ENCODE assay signal across 18 cellular contexts in genomic region chr15:60568883-60569495, GRCh38.
A peak's percentile ranks its signal among the peaks of the same experiment; 100 is the strongest.
DNase-seq lines count a peak whose midpoint lies in the region; ATAC-seq and TF ChIP-seq lines count a peak whose summit lies in the region.
"Had no signal": no experiment of that assay in that cellular context is flagged by ENCODE, and none has a peak within 500 bp of the region (broad histone marks: within the 10 kb centered on the region; RNA-seq: fewer than 3 reads in every experiment).

No MANE protein-coding gene starts in this region.

- no peaks in the 10 kb centered on the region for H3K79me2 ChIP-seq in DOHH2 (ENCODE audit: control insufficient read depth, low read length)

- no peak overlapping the region for H3K27ac ChIP-seq in DOHH2 (ENCODE audit: low read depth, low read length)
- peak overlapping the region; percentile 71 for H3K27ac ChIP-seq in HUES48 (ENCODE audit: low read depth, low read length)
- H3K27ac ChIP-seq: body of pancreas, SK-N-MC, VCaP had no signal

- peak overlapping the region; percentile 89 for H3K4me3 Mint-ChIP-seq in activated T-helper 17 cell treated with anti-CD3 and anti-CD28 coated beads, Interleukin-2, amount 50 U/mL, for 72 hours
- H3K4me3 Mint-ChIP-seq in natural killer cell treated with Interleukin-12 subunit alpha and Interleukin-12 subunit beta and Interleukin-15 and Interleukin-18, amount 100 ng/mL, for 72 hours, result peak overlapping the region; percentile 80
- H3K4me3 Mint-ChIP-seq: dendritic cell treated with granulocyte-macrophage colony-stimulating factor and Interleukin-4, amounts not matched to agents 40 ng/mL and 50 ng/mL, for 4 days had no signal

- no peak overlapping the region for H3K9ac ChIP-seq in HUES48 (ENCODE audit: low read depth, low read length)

- H3K4me1 ChIP-seq in DOHH2 (ENCODE audit: control insufficient read depth, low read length) (peaks cover 14% of the 10 kb centered on the region), HUES48 (ENCODE audit: control insufficient read depth, insufficient read depth, low read length) (peaks cover 38% of the 10 kb centered on the region)

- H4K20me1 ChIP-seq in DOHH2 (ENCODE audit: control insufficient read depth, insufficient read depth, low read depth, low read length), result no peaks in the 10 kb centered on the region

- TF ChIP-seq CTCF in DOHH2 (IDR thresholded peaks at IDR 0.05; ENCODE audit: low read depth, low read length, poor library complexity, severe bottlenecking), result no peak

- H3K9me3 Mint-ChIP-seq in activated T-helper 17 cell treated with anti-CD3 and anti-CD28 coated beads, Interleukin-2, amount 50 U/mL, for 72 hours, result no peaks in the 10 kb centered on the region
- H3K9me3 Mint-ChIP-seq in natural killer cell treated with Interleukin-12 subunit alpha and Interleukin-12 subunit beta and Interleukin-15 and Interleukin-18, amount 100 ng/mL, for 72 hours, result no peaks in the 10 kb centered on the region
- H3K9me3 Mint-ChIP-seq: dendritic cell treated with granulocyte-macrophage colony-stimulating factor and Interleukin-4, amounts not matched to agents 40 ng/mL and 50 ng/mL, for 4 days had no signal

- peak; percentile 8 for ATAC-seq in activated T-helper 17 cell treated with anti-CD3 and anti-CD28 coated beads, Interleukin-2, amount 50 U/mL, for 72 hours (replicated peaks)
- peak; percentile 36 to 66 for ATAC-seq in natural killer cell treated with Interleukin-12 subunit alpha and Interleukin-12 subunit beta and Interleukin-15 and Interleukin-18, amount 100 ng/mL, for 72 hours
- ATAC-seq in HG02852 (IDR thresholded peaks at IDR 0.05; ENCODE audit: unreplicated experiment), result no peak
- ATAC-seq in GM21723 (IDR thresholded peaks at IDR 0.05; ENCODE audit: unreplicated experiment), result no peak
- ATAC-seq: body of pancreas, left cardiac atrium had no signal

- H3K4me2 ChIP-seq in DOHH2 (ENCODE audit: low read length), result peak overlapping the region; percentile 34

- H3K27me3 ChIP-seq in DOHH2 (ENCODE audit: control insufficient read depth, low read length) (peaks cover 42% of the 10 kb centered on the region), HUES48 (ENCODE audit: control insufficient read depth, insufficient read depth, low read length) (no peaks in the 10 kb centered on the region)
- H3K27me3 ChIP-seq: body of pancreas, testis had no signal

- H3K9me2 ChIP-seq in DOHH2 (replicated peaks; ENCODE audit: control insufficient read depth, low read length), result no peaks in the 10 kb centered on the region

- H3K4me3 ChIP-seq in DOHH2 (ENCODE audit: low read length), result no peak overlapping the region
- no peak overlapping the region for H3K4me3 ChIP-seq in HUES48 (ENCODE audit: low read depth, low read length)
- H3K4me3 ChIP-seq: body of pancreas, prostate gland, SK-N-MC, testis had no signal

- no peak for DNase-seq in natural killer cell treated with Interleukin-12 subunit alpha and Interleukin-12 subunit beta and Interleukin-15 and Interleukin-18, amount 100 ng/mL, for 72 hours (ENCODE audit: low spot score)
- no peak for DNase-seq in middle frontal gyrus (ENCODE audit: extremely low spot score, low spot score)
- DNase-seq: body of pancreas; C1 segment of cervical spinal cord; EL; left cardiac atrium; NCI-H345; stimulated activated CD4-positive, alpha-beta T cell treated with anti-CD3 and anti-CD28 coated beads, Interleukin-15, amount 100 ng/mL, for 24 hours; testis had no signal

- H3K27me3 Mint-ChIP-seq in activated T-helper 17 cell treated with anti-CD3 and anti-CD28 coated beads, Interleukin-2, amount 50 U/mL, for 72 hours, result no peaks in the 10 kb centered on the region
- H3K27me3 Mint-ChIP-seq in natural killer cell treated with Interleukin-12 subunit alpha and Interleukin-12 subunit beta and Interleukin-15 and Interleukin-18, amount 100 ng/mL, for 72 hours, result no peaks in the 10 kb centered on the region
- H3K27me3 Mint-ChIP-seq: dendritic cell treated with granulocyte-macrophage colony-stimulating factor and Interleukin-4, amounts not matched to agents 40 ng/mL and 50 ng/mL, for 4 days had no signal

- no peaks in the 10 kb centered on the region for H3F3A ChIP-seq in DOHH2 (ENCODE audit: control insufficient read depth, insufficient read depth)

- H3K27ac Mint-ChIP-seq in activated T-helper 17 cell treated with anti-CD3 and anti-CD28 coated beads, Interleukin-2, amount 50 U/mL, for 72 hours, result peak overlapping the region; percentile 98
- peak overlapping the region; percentile 93 to 94 for H3K27ac Mint-ChIP-seq in natural killer cell treated with Interleukin-12 subunit alpha and Interleukin-12 subunit beta and Interleukin-15 and Interleukin-18, amount 100 ng/mL, for 72 hours
- H3K27ac Mint-ChIP-seq: dendritic cell treated with granulocyte-macrophage colony-stimulating factor and Interleukin-4, amounts not matched to agents 40 ng/mL and 50 ng/mL, for 4 days had no signal

- H3K36me3 ChIP-seq in DOHH2 (ENCODE audit: control insufficient read depth, low read length), result no peaks in the 10 kb centered on the region
- H3K36me3 ChIP-seq in HUES48 (ENCODE audit: control insufficient read depth, insufficient read depth, low read length), result no peaks in the 10 kb centered on the region
- H3K36me3 ChIP-seq: prostate gland had no signal

- peaks cover 79% of the 10 kb centered on the region for H3K4me1 Mint-ChIP-seq in activated T-helper 17 cell treated with anti-CD3 and anti-CD28 coated beads, Interleukin-2, amount 50 U/mL, for 72 hours
- H3K4me1 Mint-ChIP-seq in natural killer cell treated with Interleukin-12 subunit alpha and Interleukin-12 subunit beta and Interleukin-15 and Interleukin-18, amount 100 ng/mL, for 72 hours (ENCODE audit: low read depth in 2 of 2), result peaks cover 82 to 91% of the 10 kb centered on the region in 2 donors

- H3K9me3 ChIP-seq in DOHH2 (ENCODE audit: control insufficient read depth, insufficient read depth, low read length) (no peaks in the 10 kb centered on the region), HUES48 (ENCODE audit: control insufficient read depth, insufficient read depth, low read length) (no peaks in the 10 kb centered on the region)
- H3K9me3 ChIP-seq: body of pancreas, prostate gland, testis had no signal

- H3K36me3 Mint-ChIP-seq in activated T-helper 17 cell treated with anti-CD3 and anti-CD28 coated beads, Interleukin-2, amount 50 U/mL, for 72 hours (ENCODE audit: low read depth), result peaks cover 98% of the 10 kb centered on the region
- peaks cover 24% of the 10 kb centered on the region for H3K36me3 Mint-ChIP-seq in natural killer cell treated with Interleukin-12 subunit alpha and Interleukin-12 subunit beta and Interleukin-15 and Interleukin-18, amount 100 ng/mL, for 72 hours

Comparison
In these comparisons a context has a peak if more than half of its experiments do, and no peak if none do; other contexts are left out.
1. ATAC-seq: peak in activated T-helper 17 cell treated with anti-CD3 and anti-CD28 coated beads, Interleukin-2, amount 50 U/mL, for 72 hours (single experiment) and natural killer cell treated with Interleukin-12 subunit alpha and Interleukin-12 subunit beta and Interleukin-15 and Interleukin-18, amount 100 ng/mL, for 72 hours (2 of 2); none in HG02852 (single experiment) and GM21723 (single experiment).